Comparison of ENCODE assay signal across 20 cellular contexts in the genomic region with DNA sequence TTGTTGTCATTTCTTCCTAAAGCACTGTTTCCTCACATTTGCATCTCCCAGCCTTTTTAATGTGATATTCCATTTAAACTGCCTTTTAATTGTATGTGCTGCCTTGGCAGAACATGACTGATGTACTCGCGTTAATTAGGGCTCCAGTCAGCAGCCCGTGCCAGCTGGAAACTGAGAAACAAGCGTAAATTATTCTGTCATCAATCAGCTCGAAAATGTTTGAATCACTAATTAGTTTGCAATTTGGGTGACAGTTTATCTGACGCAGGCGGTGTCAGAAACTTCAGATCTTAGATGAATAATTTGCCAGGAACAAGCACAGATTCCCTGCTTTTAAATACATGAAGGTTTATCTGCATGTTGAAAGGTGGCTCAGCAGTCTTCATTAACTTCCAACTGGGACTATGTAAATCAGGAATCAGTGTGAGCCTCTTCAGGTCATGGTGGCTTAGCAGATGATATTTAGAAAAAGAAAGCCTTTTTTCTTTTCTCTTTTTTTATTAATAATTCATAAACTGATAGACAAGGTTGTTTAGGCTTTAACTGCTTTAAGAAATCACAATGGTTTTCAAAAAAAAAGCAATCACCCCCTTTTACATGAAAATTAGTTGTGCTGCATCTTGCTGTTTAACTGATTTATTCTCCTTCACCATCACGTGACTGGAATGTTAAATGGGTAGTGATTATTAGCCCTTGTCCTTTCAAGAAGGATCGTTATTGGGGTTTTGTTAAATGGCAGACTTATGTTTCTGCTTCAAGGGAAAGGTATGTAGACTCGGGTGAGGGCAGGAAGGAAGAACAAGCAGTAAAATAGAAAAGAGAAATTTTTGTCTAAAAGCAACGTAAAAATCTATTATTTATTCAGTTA.
DNase-seq lines count a peak whose midpoint lies in the region; ATAC-seq and TF ChIP-seq lines count a peak whose summit lies in the region.
"Had no signal": no experiment of that assay in that cellular context is flagged by ENCODE, and none has a peak within 500 bp of the region (broad histone marks: within the 10 kb centered on the region; RNA-seq: fewer than 3 reads in every experiment).

No MANE protein-coding gene starts in this region.

- H3K4me3 Mint-ChIP-seq in WTC11 = peak overlapping the region; percentile 50
- H3K4me3 Mint-ChIP-seq: activated CD4-positive, alpha-beta memory T cell treated with anti-CD3 and anti-CD28 coated beads, Interleukin-2, amount 10 ng/mL, durations not matched to agents 7 days and 5 days; activated naive CD4-positive, alpha-beta T cell treated with anti-CD3 and anti-CD28 coated beads, Interleukin-2, amount 10 ng/mL, durations not matched to agents 7 days and 5 days; naive thymus-derived CD8-positive, alpha-beta T cell; stimulated activated naive B cell treated with anti-CD40 and anti-IgM and Interleukin-4, amounts not matched to agents 10 μg/mL and 1 μg/mL and 100 μg/mL, for 72 hours had no signal

- H3K4me1 ChIP-seq in mesendoderm (ENCODE audit: control insufficient read depth, low read depth, low read length) (peaks cover 2% of the 10 kb centered on the region), transverse colon (no peaks in the 10 kb centered on the region)

- no peaks in the 10 kb centered on the region for H3K36me3 Mint-ChIP-seq in WTC11
- H3K36me3 Mint-ChIP-seq: activated naive CD4-positive, alpha-beta T cell treated with anti-CD3 and anti-CD28 coated beads, Interleukin-2, amount 10 ng/mL, durations not matched to agents 7 days and 5 days; naive thymus-derived CD8-positive, alpha-beta T cell; stimulated activated naive B cell treated with anti-CD40 and anti-IgM and Interleukin-4, amounts not matched to agents 10 μg/mL and 1 μg/mL and 100 μg/mL, for 72 hours had no signal

- no peak overlapping the region for H2AK5ac ChIP-seq in mesendoderm (ENCODE audit: low read length)

- no peak overlapping the region for H3K56ac ChIP-seq in mesendoderm (ENCODE audit: low read length)

- H3K27ac ChIP-seq in mesendoderm (ENCODE audit: low read depth, low read length) (no peak overlapping the region), transverse colon (no peak overlapping the region)
- H3K27ac ChIP-seq: thoracic aorta had no signal

- no peak overlapping the region for H2BK120ac ChIP-seq in mesendoderm (ENCODE audit: low read depth, low read length)

- H2BK15ac ChIP-seq in mesendoderm (replicated peaks; ENCODE audit: low read depth) = no peak overlapping the region

- H3K79me2 ChIP-seq in mesendoderm (ENCODE audit: control insufficient read depth, insufficient read depth, low read length) = no peaks in the 10 kb centered on the region

- H3K27me3 Mint-ChIP-seq in WTC11 (ENCODE audit: low read depth) = peaks cover 15% of the 10 kb centered on the region
- H3K27me3 Mint-ChIP-seq: activated CD4-positive, alpha-beta memory T cell treated with anti-CD3 and anti-CD28 coated beads, Interleukin-2, amount 10 ng/mL, durations not matched to agents 7 days and 5 days; activated naive CD4-positive, alpha-beta T cell treated with anti-CD3 and anti-CD28 coated beads, Interleukin-2, amount 10 ng/mL, durations not matched to agents 7 days and 5 days had no signal

- no peak overlapping the region for H3K4me3 ChIP-seq in mesendoderm (ENCODE audit: low read length)
- no peak overlapping the region for H3K4me3 ChIP-seq in transverse colon
- H3K4me3 ChIP-seq: thoracic aorta had no signal

- no peak overlapping the region for H3K4ac ChIP-seq in mesendoderm (ENCODE audit: low read depth, low read length)

- no peaks in the 10 kb centered on the region for H3K79me1 ChIP-seq in mesendoderm (ENCODE audit: low read length)

- no peak overlapping the region for H3K23ac ChIP-seq in mesendoderm (ENCODE audit: low read length)

- TF ChIP-seq EP300 in transverse colon (IDR thresholded peaks at IDR 0.05; ENCODE audit: low read depth) = no peak

- H3K27ac Mint-ChIP-seq in WTC11 = no peak overlapping the region
- H3K27ac Mint-ChIP-seq: activated CD4-positive, alpha-beta memory T cell treated with anti-CD3 and anti-CD28 coated beads, Interleukin-2, amount 10 ng/mL, durations not matched to agents 7 days and 5 days; activated naive CD4-positive, alpha-beta T cell treated with anti-CD3 and anti-CD28 coated beads, Interleukin-2, amount 10 ng/mL, durations not matched to agents 7 days and 5 days; naive thymus-derived CD8-positive, alpha-beta T cell; stimulated activated naive B cell treated with anti-CD40 and anti-IgM and Interleukin-4, amounts not matched to agents 10 μg/mL and 1 μg/mL and 100 μg/mL, for 72 hours had no signal

- H4K8ac ChIP-seq in mesendoderm (ENCODE audit: low read depth, low read length) = no peak overlapping the region

- no CpG with 5 or more reads among the region's 11 CpGs for WGBS in mesendoderm (ENCODE audit: extremely low coverage, insufficient coverage, low lambda C conversion rate)
- 73 to 78% methylated on average over 11 of the region's 11 CpGs for WGBS in transverse colon (ENCODE audit: low coverage in 1 of 2), 2 donors

- H3K36me3 ChIP-seq in mesendoderm (ENCODE audit: control insufficient read depth, insufficient read depth, low read length) (no peaks in the 10 kb centered on the region), transverse colon (no peaks in the 10 kb centered on the region)
- H3K36me3 ChIP-seq: thoracic aorta had no signal

- H3K9me3 ChIP-seq in transverse colon = no peaks in the 10 kb centered on the region
- H3K9me3 ChIP-seq: thoracic aorta had no signal

- DNase-seq in DMS 273 treated with DMSO at 0.1 percent for 48 hours (lab: John Stamatoyannopoulos, UW) (peak; percentile 4), NCI-H1417 treated with DMSO at 0.1 percent for 48 hours (lab: John Stamatoyannopoulos, UW) (peak; percentile 40), WTC11 (ENCODE audit: low spot score) (no peak), mesendoderm (peak; percentile 48), transverse colon (no peak), NCI-H510A treated with DMSO at 0.1 percent for 48 hours (lab: John Stamatoyannopoulos, UW) (no peak)
- no peak for DNase-seq in effector CD4-positive, alpha-beta T cell
- DNase-seq in activated naive CD4-positive, alpha-beta T cell treated with Interleukin-2 at 50 U/mL for 16 hours = no peak
- DNase-seq: activated CD4-positive, alpha-beta memory T cell treated with anti-CD3 and anti-CD28 coated beads, Interleukin-2, amount 10 ng/mL, durations not matched to agents 7 days and 5 days; activated naive CD4-positive, alpha-beta T cell treated with anti-CD3 and anti-CD28 coated beads, Interleukin-2, amount 10 ng/mL, durations not matched to agents 7 days and 5 days; activated T-cell treated with anti-CD3 and anti-CD28 coated beads, Interleukin-2, amount 50 U/mL, for 1 hour; central memory CD4-positive, alpha-beta T cell; DMS79 treated with DMSO at 0.1 percent for 48 hours; H7; left cardiac atrium; naive thymus-derived CD8-positive, alpha-beta T cell; NCI-H446; stimulated activated CD4-positive, alpha-beta T cell treated with anti-CD3 and anti-CD28 coated beads, Interleukin-1b, Interleukin-23, amount 100 ng/mL, for 48 hours; stimulated activated naive B cell treated with anti-CD40 and anti-IgM and Interleukin-4, amounts not matched to agents 10 μg/mL and 1 μg/mL and 100 μg/mL, for 72 hours had no signal

- CTCF ChIA-PET in WTC11 (lab: Charles Lee) = no interaction called here

- peaks cover 34% of the 10 kb centered on the region for H3K4me1 Mint-ChIP-seq in WTC11
- H3K4me1 Mint-ChIP-seq: activated CD4-positive, alpha-beta memory T cell treated with anti-CD3 and anti-CD28 coated beads, Interleukin-2, amount 10 ng/mL, durations not matched to agents 7 days and 5 days; activated naive CD4-positive, alpha-beta T cell treated with anti-CD3 and anti-CD28 coated beads, Interleukin-2, amount 10 ng/mL, durations not matched to agents 7 days and 5 days; naive thymus-derived CD8-positive, alpha-beta T cell; stimulated activated naive B cell treated with anti-CD40 and anti-IgM and Interleukin-4, amounts not matched to agents 10 μg/mL and 1 μg/mL and 100 μg/mL, for 72 hours had no signal

- H3K9ac ChIP-seq in mesendoderm (ENCODE audit: low read length) = no peak overlapping the region

- no peak for TF ChIP-seq CTCF in WTC11 (IDR thresholded peaks at IDR 0.05)
- no peak for TF ChIP-seq CTCF in transverse colon (IDR thresholded peaks at IDR 0.05)

- H3K4me2 ChIP-seq in mesendoderm (ENCODE audit: low read length) = no peak overlapping the region

- no peak for TF ChIP-seq POLR2A in transverse colon (IDR thresholded peaks at IDR 0.05)

- no peaks in the 10 kb centered on the region for H3K9me3 Mint-ChIP-seq in WTC11
- H3K9me3 Mint-ChIP-seq: activated CD4-positive, alpha-beta memory T cell treated with anti-CD3 and anti-CD28 coated beads, Interleukin-2, amount 10 ng/mL, durations not matched to agents 7 days and 5 days; activated naive CD4-positive, alpha-beta T cell treated with anti-CD3 and anti-CD28 coated beads, Interleukin-2, amount 10 ng/mL, durations not matched to agents 7 days and 5 days; naive thymus-derived CD8-positive, alpha-beta T cell; stimulated activated naive B cell treated with anti-CD40 and anti-IgM and Interleukin-4, amounts not matched to agents 10 μg/mL and 1 μg/mL and 100 μg/mL, for 72 hours had no signal

- H3K27me3 ChIP-seq in mesendoderm (ENCODE audit: insufficient read depth, low read length, poor library complexity) = no peaks in the 10 kb centered on the region
- H3K27me3 ChIP-seq in transverse colon = no peaks in the 10 kb centered on the region

- no peak overlapping the region for H3K18ac ChIP-seq in mesendoderm (ENCODE audit: low read length)

- no peak overlapping the region for H2BK5ac ChIP-seq in mesendoderm (ENCODE audit: low read length)

- intact Hi-C loops in transverse colon (cut with DNase I; ENCODE audit: low total_unique reads) = no loop called here

- peak; percentile 70 for ATAC-seq in WTC11
- ATAC-seq: left cardiac atrium; naive thymus-derived CD8-positive, alpha-beta T cell; stimulated activated naive B cell treated with anti-CD40 and anti-IgM and Interleukin-4, amounts not matched to agents 10 μg/mL and 1 μg/mL and 100 μg/mL, for 72 hours had no signal

- H4K5ac ChIP-seq in mesendoderm (ENCODE audit: low read length) = no peak overlapping the region

- POLR2A ChIA-PET in WTC11 (lab: Charles Lee) = no interaction called here

- in situ Hi-C loops in transverse colon (cut with MboI; ENCODE audit: low pct_ligation_motif_present in 1 of 4, low pct_unique_long_range_greater_than_20kb in 1 of 4, low sequenced_read_pairs in 3 of 4) = no loop called here

TF ChIP-seq in WTC11, 78 proteins besides CTCF, POLR2A, EP300 and RAD21 (continues in another document):
- TF ChIP-seq JAZF1 (CRISPR knock-in tag; IDR thresholded peaks at IDR 0.05) = no peak
- TF ChIP-seq, protein P1, sequence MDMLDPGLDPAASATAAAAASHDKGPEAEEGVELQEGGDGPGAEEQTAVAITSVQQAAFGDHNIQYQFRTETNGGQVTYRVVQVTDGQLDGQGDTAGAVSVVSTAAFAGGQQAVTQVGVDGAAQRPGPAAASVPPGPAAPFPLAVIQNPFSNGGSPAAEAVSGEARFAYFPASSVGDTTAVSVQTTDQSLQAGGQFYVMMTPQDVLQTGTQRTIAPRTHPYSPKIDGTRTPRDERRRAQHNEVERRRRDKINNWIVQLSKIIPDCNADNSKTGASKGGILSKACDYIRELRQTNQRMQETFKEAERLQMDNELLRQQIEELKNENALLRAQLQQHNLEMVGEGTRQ (CRISPR knock-in tag; IDR thresholded peaks at IDR 0.05) = peak; percentile 88
- no peak for TF ChIP-seq TEAD1 (CRISPR knock-in tag; IDR thresholded peaks at IDR 0.05)

Comparison
In these comparisons a context has a peak if more than half of its experiments do, and no peak if none do; other contexts are left out.
1. DNase-seq: peak in DMS 273 treated with DMSO at 0.1 percent for 48 hours (single experiment), NCI-H1417 treated with DMSO at 0.1 percent for 48 hours (single experiment) and mesendoderm (single experiment); none in WTC11 (single experiment), effector CD4-positive, alpha-beta T cell (single experiment), transverse colon (single experiment), NCI-H510A treated with DMSO at 0.1 percent for 48 hours (single experiment) and activated naive CD4-positive, alpha-beta T cell treated with Interleukin-2 at 50 U/mL for 16 hours (single experiment).